8 cellular contexts compared by ENCODE assay signal in the genomic region with DNA sequence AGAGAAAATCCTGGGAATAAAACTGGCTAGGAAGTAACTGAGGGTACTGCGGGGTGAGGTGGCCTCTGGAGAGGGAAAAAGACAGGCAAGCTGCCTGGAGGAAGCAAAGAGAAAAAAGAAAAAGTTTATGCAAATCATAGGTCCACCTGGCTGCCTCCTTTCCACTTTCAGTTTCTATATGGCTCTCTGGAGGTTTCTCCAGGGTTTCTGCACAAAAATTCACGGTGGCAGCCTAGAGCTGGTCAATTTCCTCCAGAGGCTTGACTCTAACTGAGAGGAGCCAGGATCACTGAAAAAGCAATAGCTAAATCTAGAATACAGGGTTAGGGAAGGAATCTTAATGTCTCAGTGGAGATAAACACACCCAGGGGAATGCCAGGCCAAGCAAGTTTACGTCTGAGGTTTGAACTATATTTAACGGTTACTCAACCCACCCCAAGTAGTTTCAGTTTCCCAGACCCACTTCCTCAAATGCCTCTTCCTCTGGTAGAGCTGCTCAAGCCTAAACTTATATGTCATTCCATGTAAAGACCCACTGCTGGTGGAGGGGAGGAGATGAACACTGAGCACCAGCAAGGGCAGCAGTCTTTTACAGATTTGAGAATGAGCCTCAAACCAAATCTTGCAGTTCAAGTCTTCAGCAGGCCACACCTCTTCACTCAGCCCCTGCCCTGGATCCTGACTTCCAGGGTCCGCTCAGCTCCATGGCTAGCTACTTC. TPM values are rescaled to one million over a fixed set of nuclear protein-coding genes. Genes with fewer than 3 reads are reported as not detected.
DNase-seq lines count a peak whose midpoint lies in the region; ATAC-seq, FAIRE-seq and TF ChIP-seq lines count a peak whose summit lies in the region.

No MANE protein-coding gene starts in this region.

- H3K4me3 ChIP-seq in osteoblast (ENCODE audit: insufficient read depth, low read length) = peak overlapping the region; percentile 52

- H3K36me3 Mint-ChIP-seq in effector memory CD8-positive, alpha-beta T cell (ENCODE audit: insufficient read depth) = peaks cover 13% of the 10 kb centered on the region

- TF ChIP-seq CTCF in osteoblast (IDR thresholded peaks at IDR 0.05; ENCODE audit: extremely low read depth, low read depth, low read length) = no peak

- peaks cover 67 to 74% of the 10 kb centered on the region in 2 donors for H3K4me1 Mint-ChIP-seq in effector memory CD8-positive, alpha-beta T cell (ENCODE audit: low read depth in 2 of 2)

- DNase-seq in CD1c-positive myeloid dendritic cell (ENCODE audit: extremely low spot score) = peak; percentile 91
- no peak for DNase-seq in GM19239 (ENCODE audit: insufficient read length, low spot score)
- DNase-seq in T-helper 2 cell = peak in 3 of 5 experiments; percentile 7 to 76 (median 66)
- peak; percentile 26 to 36 (median 34) for DNase-seq in effector memory CD8-positive, alpha-beta T cell
- DNase-seq in osteoblast (ENCODE audit: insufficient read length, low spot score, missing footprints) = no peak
- no peak for DNase-seq in NCI-H1417 (lab: John Stamatoyannopoulos, UW)
- DNase-seq in 8988T = no peak

- no peaks in the 10 kb centered on the region for H3K9me3 Mint-ChIP-seq in effector memory CD8-positive, alpha-beta T cell

- no peaks in the 10 kb centered on the region for H3K9me3 ChIP-seq in osteoblast (ENCODE audit: low read depth, low read length)

- H3K36me3 ChIP-seq in osteoblast (ENCODE audit: insufficient read depth, low read length) = no peaks in the 10 kb centered on the region

- H3K4me3 Mint-ChIP-seq in effector memory CD8-positive, alpha-beta T cell = peak overlapping the region; percentile 86 to 87

- peak overlapping the region; percentile 67 for H3K4me2 ChIP-seq in osteoblast (ENCODE audit: insufficient read depth, low read length)

- ATAC-seq in HG03280 (IDR thresholded peaks at IDR 0.05; ENCODE audit: unreplicated experiment) = peak; percentile 61
- ATAC-seq in effector memory CD8-positive, alpha-beta T cell (replicated peaks) = peak; percentile 72

- H3K27ac Mint-ChIP-seq in effector memory CD8-positive, alpha-beta T cell = peak overlapping the region; percentile 98

- FAIRE-seq in GM19239 (lab: Jason Lieb, UNC) = peak; percentile 95

- H4K20me1 ChIP-seq in osteoblast (ENCODE audit: insufficient read depth, low read length) = peaks cover 7% of the 10 kb centered on the region

- H3K27me3 Mint-ChIP-seq in effector memory CD8-positive, alpha-beta T cell = no peaks in the 10 kb centered on the region

- H3K79me2 ChIP-seq in osteoblast (ENCODE audit: insufficient read depth, low read length) = no peaks in the 10 kb centered on the region

- no peaks in the 10 kb centered on the region for H3K27me3 ChIP-seq in osteoblast (ENCODE audit: insufficient read depth, low read length)

- H3K27ac ChIP-seq in osteoblast (ENCODE audit: low read depth, low read length) = peak overlapping the region; percentile 21

- H2AFZ ChIP-seq in osteoblast (ENCODE audit: low read length) = peak overlapping the region; percentile 58

- H3K4me1 ChIP-seq in osteoblast (ENCODE audit: insufficient read depth, low read length) = peaks cover 28% of the 10 kb centered on the region

RNA-seq across cellular contexts. Expression of a gene that starts 5.7 kb away (rescaled TPM):
- total RNA-seq in osteoblast = 3.3 and 4.7 TPM in 2 replicates

RNA-seq across cellular contexts. Expression of a gene that starts 19.7 kb away (rescaled TPM):
- 9.8 and 10.3 TPM in 2 replicates for total RNA-seq in osteoblast

RNA-seq across cellular contexts. Expression of a gene that starts 50.4 kb away (rescaled TPM):
- not detected in 2 replicates for total RNA-seq in osteoblast

Comparison
In these comparisons a context has a peak if more than half of its experiments do, and no peak if none do; other contexts are left out.
1. DNase-seq: peak in CD1c-positive myeloid dendritic cell (single experiment), T-helper 2 cell (3 of 5) and effector memory CD8-positive, alpha-beta T cell (3 of 3); none in GM19239 (single experiment), osteoblast (single experiment), NCI-H1417 (0 of 3) and 8988T (single experiment).